In genomic region chr5:13558408-13558807, GRCh38 we compare ENCODE assay signal across 28 cellular contexts.
"Had no signal": no experiment of that assay in that cellular context is flagged by ENCODE, and none has a peak within 500 bp of the region (broad histone marks: within the 10 kb centered on the region; RNA-seq: fewer than 3 reads in every experiment).

No MANE protein-coding gene starts in this region.

- H3K4me3 Mint-ChIP-seq: immature natural killer cell; naive thymus-derived CD4-positive, alpha-beta T cell; natural killer cell treated with Interleukin-12 subunit alpha and Interleukin-12 subunit beta and Interleukin-15 and Interleukin-18, amount 100 ng/mL, for 72 hours; stimulated activated naive B cell treated with anti-CD40 and anti-IgM and Interleukin-4, amounts not matched to agents 10 μg/mL and 1 μg/mL and 100 μg/mL, for 72 hours; stimulated activated naive CD8-positive, alpha-beta T cell treated with anti-CD3 and anti-CD28 coated beads, Interleukin-15, Interleukin-2, amounts not matched to agents 100 ng/mL and 50 ng/mL, for 24 hours had no signal

- H3K36me3 ChIP-seq: left lung, lower lobe of right lung, ovary, right atrium auricular region, right lobe of liver, suprapubic skin, thoracic aorta, tibial artery, upper lobe of right lung had no signal

- H3K27me3 Mint-ChIP-seq: naive thymus-derived CD4-positive, alpha-beta T cell; natural killer cell treated with Interleukin-12 subunit alpha and Interleukin-12 subunit beta and Interleukin-15 and Interleukin-18, amount 100 ng/mL, for 72 hours; progenitor cell of endocrine pancreas; stimulated activated naive B cell treated with anti-CD40 and anti-IgM and Interleukin-4, amounts not matched to agents 10 μg/mL and 1 μg/mL and 100 μg/mL, for 72 hours; stimulated activated naive CD8-positive, alpha-beta T cell treated with anti-CD3 and anti-CD28 coated beads, Interleukin-15, Interleukin-2, amounts not matched to agents 100 ng/mL and 50 ng/mL, for 24 hours had no signal

- H3K27ac ChIP-seq: left lung, lower lobe of right lung, ovary, right atrium auricular region, right lobe of liver, skin epidermis, suprapubic skin, thoracic aorta, tibial artery, upper lobe of right lung had no signal

- H3K4me1 ChIP-seq: left lung, lower lobe of right lung, right atrium auricular region, right lobe of liver, suprapubic skin, tibial artery, upper lobe of right lung had no signal

- H3K4me3 ChIP-seq: left lung, lower lobe of right lung, ovary, right atrium auricular region, right lobe of liver, skin epidermis, suprapubic skin, thoracic aorta, tibial artery, upper lobe of right lung had no signal

- H3K36me3 Mint-ChIP-seq: immature natural killer cell; natural killer cell treated with Interleukin-12 subunit alpha and Interleukin-12 subunit beta and Interleukin-15 and Interleukin-18, amount 100 ng/mL, for 72 hours; stimulated activated naive B cell treated with anti-CD40 and anti-IgM and Interleukin-4, amounts not matched to agents 10 μg/mL and 1 μg/mL and 100 μg/mL, for 72 hours had no signal

- H3K27me3 ChIP-seq: left lung, ovary, right atrium auricular region, right lobe of liver, suprapubic skin, tibial artery, upper lobe of right lung had no signal

- H3K4me1 Mint-ChIP-seq: immature natural killer cell; naive thymus-derived CD4-positive, alpha-beta T cell; stimulated activated naive B cell treated with anti-CD40 and anti-IgM and Interleukin-4, amounts not matched to agents 10 μg/mL and 1 μg/mL and 100 μg/mL, for 72 hours had no signal

- H3K9me3 ChIP-seq: left lung, lower lobe of right lung, ovary, right atrium auricular region, right lobe of liver, suprapubic skin, thoracic aorta, upper lobe of right lung had no signal

- FAIRE-seq: islet of Langerhans, kidney, urothelium cell line had no signal

- H3K27ac Mint-ChIP-seq: immature natural killer cell; naive thymus-derived CD4-positive, alpha-beta T cell; natural killer cell treated with Interleukin-12 subunit alpha and Interleukin-12 subunit beta and Interleukin-15 and Interleukin-18, amount 100 ng/mL, for 72 hours; progenitor cell of endocrine pancreas; stimulated activated naive B cell treated with anti-CD40 and anti-IgM and Interleukin-4, amounts not matched to agents 10 μg/mL and 1 μg/mL and 100 μg/mL, for 72 hours; stimulated activated naive CD8-positive, alpha-beta T cell treated with anti-CD3 and anti-CD28 coated beads, Interleukin-15, Interleukin-2, amounts not matched to agents 100 ng/mL and 50 ng/mL, for 24 hours had no signal

- ATAC-seq: left colon; left lung; lower lobe of right lung; naive thymus-derived CD4-positive, alpha-beta T cell; natural killer cell treated with Interleukin-12 subunit alpha and Interleukin-12 subunit beta and Interleukin-15 and Interleukin-18, amount 100 ng/mL, for 72 hours; right lobe of liver; stimulated activated naive B cell treated with anti-CD40 and anti-IgM and Interleukin-4, amounts not matched to agents 10 μg/mL and 1 μg/mL and 100 μg/mL, for 72 hours; upper lobe of right lung had no signal

- DNase-seq: hypothalamus; immature natural killer cell; kidney; left colon; left lung; lower lobe of right lung; mammary epithelial cell; mesenchymal stem cell; naive thymus-derived CD4-positive, alpha-beta T cell; ovary; right lobe of liver; stimulated activated CD4-positive, alpha-beta T cell treated with anti-CD3 and anti-CD28 coated beads, Interleukin-12 subunit alpha, Interleukin-12 subunit beta, amount 100 ng/mL, for 4 hours; stimulated activated CD4-positive, alpha-beta T cell treated with anti-CD3 and anti-CD28 coated beads, Interleukin-15, amount 100 ng/mL, for 24 hours; stimulated activated CD4-positive, alpha-beta T cell treated with anti-CD3 and anti-CD28 coated beads, Interleukin-2, amount 100 ng/mL, for 24 hours; stimulated activated CD4-positive, alpha-beta T cell treated with anti-CD3 and anti-CD28 coated beads, Interleukin-4, amount 100 ng/mL, for 1 hour; stimulated activated naive B cell treated with anti-CD40 and anti-IgM and Interleukin-4, amounts not matched to agents 10 μg/mL and 1 μg/mL and 100 μg/mL, for 72 hours; tibial artery; trophoblast cell; upper lobe of right lung had no signal
